Comparison of ENCODE assay signal across 28 cellular contexts in the genomic region with DNA sequence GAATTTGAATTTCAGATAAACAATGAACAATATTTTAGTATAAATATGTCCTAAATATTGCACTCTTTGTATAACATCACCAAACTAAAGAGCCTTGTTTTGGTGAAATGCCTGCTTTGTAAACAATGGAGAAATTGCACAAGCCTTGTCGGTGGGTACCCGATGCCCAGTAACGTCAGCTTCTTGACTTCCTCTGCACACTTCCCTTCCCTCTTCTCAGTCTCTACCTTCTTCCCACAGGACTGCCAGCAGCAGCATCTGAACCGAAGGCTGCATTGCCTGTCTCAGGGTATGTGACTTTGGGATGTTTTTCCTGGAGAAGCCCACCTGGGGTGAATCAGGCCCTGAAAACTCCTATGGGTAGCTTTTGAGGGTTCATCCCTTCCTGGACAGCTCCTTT.
"Had no signal": no experiment of that assay in that cellular context is flagged by ENCODE, and none has a peak within 500 bp of the region (broad histone marks: within the 10 kb centered on the region; RNA-seq: fewer than 3 reads in every experiment).

No MANE protein-coding gene starts in this region.

- H3K36me3 Mint-ChIP-seq: brain had no signal

- H3K4me3 Mint-ChIP-seq: activated CD4-positive, alpha-beta memory T cell treated with anti-CD3 and anti-CD28 coated beads, Interleukin-2, amount 10 ng/mL, durations not matched to agents 7 days and 5 days; activated CD4-positive, alpha-beta T cell treated with anti-CD3 and anti-CD28 coated beads, Interleukin-2, amount 10 ng/mL, durations not matched to agents 7 days and 5 days; activated naive CD4-positive, alpha-beta T cell treated with anti-CD3 and anti-CD28 coated beads, Interleukin-2, amount 10 ng/mL, durations not matched to agents 7 days and 5 days; activated naive CD8-positive, alpha-beta T cell treated with anti-CD3 and anti-CD28 coated beads, Interleukin-2, amount 10 ng/mL, durations not matched to agents 7 days and 5 days; activated T-cell treated with anti-CD3 and anti-CD28 coated beads, Interleukin-2, amount 50 U/mL, for 24 hours; brain; effector memory CD8-positive, alpha-beta T cell; T-helper 17 cell had no signal

- H3K27ac ChIP-seq: ascending aorta, cardiac muscle cell, colonic mucosa, left ventricle myocardium inferior, pancreas, suprapubic skin, tibial artery had no signal

- H3K9me3 Mint-ChIP-seq: brain; effector memory CD8-positive, alpha-beta T cell had no signal

- DNase-seq: activated CD4-positive, alpha-beta memory T cell treated with anti-CD3 and anti-CD28 coated beads, Interleukin-2, amount 10 ng/mL, durations not matched to agents 7 days and 5 days; activated CD4-positive, alpha-beta T cell treated with anti-CD3 and anti-CD28 coated beads, Interleukin-2, amount 10 ng/mL, durations not matched to agents 7 days and 5 days; activated CD4-positive, CD25-positive, alpha-beta regulatory T cell treated with anti-CD3 and anti-CD28 coated beads, Interleukin-2, amount 50 U/mL, for 72 hours; activated CD8-positive, alpha-beta memory T cell treated with anti-CD3 and anti-CD28 coated beads, Interleukin-2, amount 50 U/mL, for 48 hours; activated gamma-delta T cell; activated naive CD4-positive, alpha-beta T cell treated with anti-CD3 and anti-CD28 coated beads, Interleukin-2, amount 10 ng/mL, durations not matched to agents 7 days and 5 days; activated naive CD8-positive, alpha-beta T cell treated with anti-CD3 and anti-CD28 coated beads, Interleukin-2, amount 10 ng/mL, durations not matched to agents 7 days and 5 days; activated T-cell treated with anti-CD3 and anti-CD28 coated beads, Interleukin-2, amount 50 U/mL, for 24 hours; cerebellar nuclear complex; colonic mucosa; effector memory CD8-positive, alpha-beta T cell; erythroblast; foreskin fibroblast; islet precursor cell; left ventricle myocardium inferior; nucleus accumbens; pancreas; right cardiac atrium; stimulated activated CD4-positive, alpha-beta T cell treated with anti-CD3 and anti-CD28 coated beads, Interleukin-15, amount 100 ng/mL, for 24 hours; stimulated activated CD4-positive, alpha-beta T cell treated with anti-CD3 and anti-CD28 coated beads, Interleukin-2, amount 100 ng/mL, for 24 hours; stimulated activated naive CD4-positive, alpha-beta T cell; T-helper 17 cell; T1000; tibial artery had no signal

- H3K27ac Mint-ChIP-seq: activated CD4-positive, alpha-beta memory T cell treated with anti-CD3 and anti-CD28 coated beads, Interleukin-2, amount 10 ng/mL, durations not matched to agents 7 days and 5 days; activated CD4-positive, alpha-beta T cell treated with anti-CD3 and anti-CD28 coated beads, Interleukin-2, amount 10 ng/mL, durations not matched to agents 7 days and 5 days; activated naive CD4-positive, alpha-beta T cell treated with anti-CD3 and anti-CD28 coated beads, Interleukin-2, amount 10 ng/mL, durations not matched to agents 7 days and 5 days; activated naive CD8-positive, alpha-beta T cell treated with anti-CD3 and anti-CD28 coated beads, Interleukin-2, amount 10 ng/mL, durations not matched to agents 7 days and 5 days; activated T-cell treated with anti-CD3 and anti-CD28 coated beads, Interleukin-2, amount 50 U/mL, for 24 hours; effector memory CD8-positive, alpha-beta T cell; T-helper 17 cell had no signal

- H3K4me1 ChIP-seq: ascending aorta, colonic mucosa, left ventricle myocardium inferior, pancreas, suprapubic skin, tibial artery had no signal

- H3K27me3 ChIP-seq: ascending aorta, cardiac muscle cell, colonic mucosa, pancreas, suprapubic skin, tibial artery had no signal

- H3K27me3 Mint-ChIP-seq: activated CD4-positive, alpha-beta T cell treated with anti-CD3 and anti-CD28 coated beads, Interleukin-2, amount 10 ng/mL, durations not matched to agents 7 days and 5 days; activated naive CD8-positive, alpha-beta T cell treated with anti-CD3 and anti-CD28 coated beads, Interleukin-2, amount 10 ng/mL, durations not matched to agents 7 days and 5 days; activated T-cell treated with anti-CD3 and anti-CD28 coated beads, Interleukin-2, amount 50 U/mL, for 24 hours had no signal

- H3K9me3 ChIP-seq: ascending aorta, colonic mucosa, left ventricle myocardium inferior, pancreas, suprapubic skin, tibial artery had no signal
